In the genomic region with DNA sequence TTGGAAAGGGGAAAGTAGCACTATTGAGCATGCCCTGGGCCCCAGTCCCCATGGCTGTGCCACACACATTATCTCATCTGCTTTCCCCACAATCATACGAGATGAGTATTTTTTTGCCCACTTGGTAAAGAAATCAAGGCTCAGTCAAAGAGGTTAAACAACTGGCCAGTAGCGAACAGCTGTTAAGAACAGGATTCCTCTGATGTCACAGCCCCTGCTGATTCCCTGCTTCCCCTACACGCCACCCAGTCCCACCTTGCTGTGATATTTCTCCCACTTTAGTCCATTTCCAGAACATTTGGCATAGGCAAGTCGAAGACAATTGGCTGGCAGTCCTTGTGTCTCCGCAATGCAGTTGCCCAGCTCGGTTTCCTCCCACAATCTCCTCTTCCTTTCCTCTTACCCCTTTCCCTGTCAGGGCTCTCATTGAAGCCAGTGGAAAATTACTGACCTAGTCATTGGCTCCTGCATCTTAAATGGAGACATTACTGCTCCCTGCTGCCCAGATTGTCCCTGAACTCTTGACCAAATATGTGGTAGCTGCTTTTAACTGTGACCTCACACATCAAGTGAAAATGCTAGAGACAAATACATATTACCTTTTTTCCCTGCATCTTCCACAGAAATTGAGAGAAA, we compare ENCODE assay signal across 23 cellular contexts. TPM values are rescaled to one million over a fixed set of nuclear protein-coding genes. Genes with fewer than 3 reads are reported as not detected.
DNase-seq lines count a peak whose midpoint lies in the region; TF ChIP-seq lines count a peak whose summit lies in the region.
"Had no signal": no experiment of that assay in that cellular context is flagged by ENCODE, and none has a peak within 500 bp of the region (broad histone marks: within the 10 kb centered on the region; RNA-seq: fewer than 3 reads in every experiment).

No MANE protein-coding gene starts in this region.

- H3K4me3 Mint-ChIP-seq in endodermal cell, result no peak overlapping the region
- H3K4me3 Mint-ChIP-seq: activated CD4-positive, alpha-beta T cell treated with anti-CD3 and anti-CD28 coated beads for 36 hours; activated naive CD8-positive, alpha-beta T cell; natural killer cell treated with Interleukin-12 subunit alpha and Interleukin-12 subunit beta and Interleukin-15 and Interleukin-18, amount 100 ng/mL, for 72 hours had no signal

- H3K4me1 Mint-ChIP-seq in endodermal cell, result no peaks in the 10 kb centered on the region
- H3K4me1 Mint-ChIP-seq: activated CD4-positive, alpha-beta T cell treated with anti-CD3 and anti-CD28 coated beads for 36 hours had no signal

- no peaks in the 10 kb centered on the region for H3K9me3 ChIP-seq in endodermal cell (ENCODE audit: control insufficient read depth, low read length)
- peaks cover 0 to 14% (median 0%) of the 10 kb centered on the region in 8 donors for H3K9me3 ChIP-seq in spleen
- H3K9me3 ChIP-seq: HAP-1, tibial nerve had no signal

- no peaks in the 10 kb centered on the region for H3K27me3 ChIP-seq in endodermal cell (ENCODE audit: control insufficient read depth, insufficient read depth, low read length, poor library complexity, severe bottlenecking)
- H3K27me3 ChIP-seq in spleen (replicated peaks in 1 of 7), result no peaks in the 10 kb centered on the region
- H3K27me3 ChIP-seq: hepatocyte, tibial nerve had no signal

- H3K4me3 ChIP-seq in endodermal cell (ENCODE audit: low read length), result no peak overlapping the region
- no peak overlapping the region for H3K4me3 ChIP-seq in spleen
- H3K4me3 ChIP-seq: HAP-1, hepatocyte, tibial nerve had no signal

- DNase-seq in NCI-H226, result peak; percentile 42
- peak; percentile 58 for DNase-seq in endodermal cell
- DNase-seq in iPS-NIHi7 (ENCODE audit: extremely low spot score), result peak; percentile 67
- DNase-seq in spleen, result no peak
- no peak for DNase-seq in NCI-H1436 treated with DMSO at 0.1 percent for 48 hours (lab: John Stamatoyannopoulos, UW)
- no peak for DNase-seq in activated CD4-positive, CD25-positive, alpha-beta regulatory T cell (lab: John Stamatoyannopoulos, UW)
- DNase-seq in hippocampal formation (lab: John Stamatoyannopoulos, UW), result no peak
- DNase-seq: activated CD4-positive, alpha-beta T cell treated with anti-CD3 and anti-CD28 coated beads for 36 hours; AML-193; DMS79 treated with DMSO at 0.1 percent for 48 hours; KG1; NCI-H1092; NCI-H2081; NCI-H510A; posterior cingulate gyrus; small intestine; stimulated activated CD4-positive, alpha-beta T cell treated with anti-CD3 and anti-CD28 coated beads, Interleukin-2, amount 100 ng/mL, for 48 hours; stimulated activated naive CD8-positive, alpha-beta T cell treated with anti-CD3 and anti-CD28 coated beads, Interleukin-15, Interleukin-2, amounts not matched to agents 100 U/mL and 50 U/mL, for 24 hours had no signal

- H3K9me3 Mint-ChIP-seq in endodermal cell, result peaks cover 17% of the 10 kb centered on the region
- H3K9me3 Mint-ChIP-seq: natural killer cell treated with Interleukin-12 subunit alpha and Interleukin-12 subunit beta and Interleukin-15 and Interleukin-18, amount 100 ng/mL, for 72 hours had no signal

- TF ChIP-seq CTCF in endodermal cell (conservative IDR thresholded peaks at IDR 0.05), result peak; percentile 43
- TF ChIP-seq CTCF in spleen (IDR thresholded peaks at IDR 0.05 in 8 of 11, conservative IDR thresholded peaks at IDR 0.05 in 3 of 11), result no peak

- H3K27ac ChIP-seq in endodermal cell (ENCODE audit: low read depth, low read length) (no peak overlapping the region), spleen (peak overlapping the region in 5 of 8 donors; percentile 16 to 60 (median 40))
- H3K27ac ChIP-seq: hepatocyte, tibial nerve had no signal

- H3K4me1 ChIP-seq in endodermal cell (ENCODE audit: control insufficient read depth, insufficient read depth, low read length) (no peaks in the 10 kb centered on the region), spleen (peaks cover 0 to 22% (median 0%) of the 10 kb centered on the region in 6 donors)
- H3K4me1 ChIP-seq: HAP-1, tibial nerve had no signal

- WGBS in endodermal cell (ENCODE audit: insufficient coverage in 1 of 2, insufficient read length in 1 of 2), 2 experiments, result 77 to 92% methylated on average over 5 to 6 of the region's 6 CpGs
- 57 to 67% (median 61%) methylated on average over 6 of the region's 6 CpGs for WGBS in spleen, 5 donors

- H3K27ac Mint-ChIP-seq in endodermal cell, result no peak overlapping the region
- H3K27ac Mint-ChIP-seq: activated CD4-positive, alpha-beta T cell treated with anti-CD3 and anti-CD28 coated beads for 36 hours; activated naive CD8-positive, alpha-beta T cell; natural killer cell treated with Interleukin-12 subunit alpha and Interleukin-12 subunit beta and Interleukin-15 and Interleukin-18, amount 100 ng/mL, for 72 hours had no signal

- intact Hi-C loops in spleen (cut with DNase I; ENCODE audit: low total_unique reads), result no loop called here

- H3K36me3 ChIP-seq in endodermal cell (ENCODE audit: control insufficient read depth, insufficient read depth, low read length) (no peaks in the 10 kb centered on the region), spleen (no peaks in the 10 kb centered on the region)
- H3K36me3 ChIP-seq: HAP-1, tibial nerve had no signal

- no peaks in the 10 kb centered on the region for H3K36me3 Mint-ChIP-seq in endodermal cell (ENCODE audit: low read depth)

- TF ChIP-seq POLR2A in spleen (IDR thresholded peaks at IDR 0.05), result no peak

- H3K27me3 Mint-ChIP-seq in endodermal cell (ENCODE audit: insufficient read depth), result no peaks in the 10 kb centered on the region
- H3K27me3 Mint-ChIP-seq: activated CD4-positive, alpha-beta T cell treated with anti-CD3 and anti-CD28 coated beads for 36 hours; activated naive CD8-positive, alpha-beta T cell had no signal

- no peak overlapping the region for H3K9ac ChIP-seq in endodermal cell (ENCODE audit: extremely low read depth, low read length, poor library complexity, severe bottlenecking)

RNA-seq across cellular contexts. Expression of a gene that starts 56.5 kb away (rescaled TPM):
- 10 to 100 TPM in 1 of 2 donors, 1 to 10 TPM in 1; 9.7 to 11.4 TPM for total RNA-seq in endodermal cell
- polyA plus RNA-seq in endodermal cell (2013, experiment 1 of 2), result 5.7 TPM
- polyA plus RNA-seq in endodermal cell (2013, experiment 2 of 2), result 6.1 TPM
- total RNA-seq in spleen, result 10 to 100 TPM in 6 of 7 donors, 1 to 10 TPM in 1; 8.9 to 23.4 (median 15.0) TPM
- polyA plus RNA-seq in spleen, result 10 to 100 TPM in 2 of 3 donors, 1 to 10 TPM in 1; 7.7 to 18.4 (median 14.2) TPM

Comparison
In these comparisons a context has a peak if more than half of its experiments do, and no peak if none do; other contexts are left out.
1. DNase-seq: peak in NCI-H226 (single experiment), endodermal cell (single experiment) and iPS-NIHi7 (single experiment); none in spleen (single experiment), NCI-H1436 treated with DMSO at 0.1 percent for 48 hours (single experiment), activated CD4-positive, CD25-positive, alpha-beta regulatory T cell (0 of 4) and hippocampal formation (0 of 2).